Comparison of ENCODE assay signal across 8 cellular contexts in the genomic region with DNA sequence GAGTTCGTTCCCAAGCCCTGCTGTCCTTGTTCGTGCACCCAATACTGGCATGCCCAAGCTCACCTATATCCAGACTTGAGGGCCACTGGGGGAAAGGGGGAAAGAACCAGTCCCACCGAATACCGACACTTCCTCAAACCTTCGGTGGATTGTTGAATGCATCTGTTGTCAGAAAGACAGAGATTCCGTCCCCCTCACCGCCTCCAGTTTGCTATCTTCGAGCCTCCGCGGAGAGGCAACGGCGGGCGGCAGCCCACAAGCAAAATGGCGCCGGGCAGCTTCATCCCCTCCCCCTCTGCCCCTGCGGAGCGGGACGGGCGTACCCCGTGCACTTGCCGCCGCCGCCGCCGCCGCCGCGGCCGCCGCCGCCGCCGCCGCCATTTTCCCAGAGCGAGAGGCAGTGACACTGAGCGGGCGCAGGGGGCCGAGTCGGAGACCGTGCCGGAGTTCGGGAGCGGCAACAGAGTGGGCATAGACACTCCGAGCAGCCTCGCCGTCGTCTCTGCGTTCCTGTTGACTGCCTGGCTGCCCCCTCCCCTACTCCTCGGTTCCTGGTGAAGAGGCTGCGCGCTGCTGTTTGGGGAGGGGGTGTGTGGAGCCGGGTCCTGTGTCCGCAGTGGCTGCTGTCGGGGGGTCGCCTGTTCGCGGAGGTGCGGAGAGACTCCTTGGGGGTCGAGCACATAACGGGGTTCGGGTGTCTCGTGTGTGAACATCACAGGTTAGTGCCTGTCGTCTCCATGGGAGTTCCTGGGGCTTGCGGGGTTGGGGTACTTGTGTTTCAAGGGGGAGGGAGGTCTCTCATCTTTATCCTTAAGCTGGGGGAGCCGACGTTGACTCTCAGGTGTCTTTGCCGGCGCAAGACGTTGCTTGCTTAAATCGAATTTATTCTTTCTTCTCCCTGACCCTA. TPM values are rescaled to one million over a fixed set of nuclear protein-coding genes. Genes with fewer than 3 reads are reported as not detected.
A peak's percentile ranks its signal among the peaks of the same experiment; 100 is the strongest.
DNase-seq lines count a peak whose midpoint lies in the region; ATAC-seq and TF ChIP-seq lines count a peak whose summit lies in the region.

A gene with protein sequence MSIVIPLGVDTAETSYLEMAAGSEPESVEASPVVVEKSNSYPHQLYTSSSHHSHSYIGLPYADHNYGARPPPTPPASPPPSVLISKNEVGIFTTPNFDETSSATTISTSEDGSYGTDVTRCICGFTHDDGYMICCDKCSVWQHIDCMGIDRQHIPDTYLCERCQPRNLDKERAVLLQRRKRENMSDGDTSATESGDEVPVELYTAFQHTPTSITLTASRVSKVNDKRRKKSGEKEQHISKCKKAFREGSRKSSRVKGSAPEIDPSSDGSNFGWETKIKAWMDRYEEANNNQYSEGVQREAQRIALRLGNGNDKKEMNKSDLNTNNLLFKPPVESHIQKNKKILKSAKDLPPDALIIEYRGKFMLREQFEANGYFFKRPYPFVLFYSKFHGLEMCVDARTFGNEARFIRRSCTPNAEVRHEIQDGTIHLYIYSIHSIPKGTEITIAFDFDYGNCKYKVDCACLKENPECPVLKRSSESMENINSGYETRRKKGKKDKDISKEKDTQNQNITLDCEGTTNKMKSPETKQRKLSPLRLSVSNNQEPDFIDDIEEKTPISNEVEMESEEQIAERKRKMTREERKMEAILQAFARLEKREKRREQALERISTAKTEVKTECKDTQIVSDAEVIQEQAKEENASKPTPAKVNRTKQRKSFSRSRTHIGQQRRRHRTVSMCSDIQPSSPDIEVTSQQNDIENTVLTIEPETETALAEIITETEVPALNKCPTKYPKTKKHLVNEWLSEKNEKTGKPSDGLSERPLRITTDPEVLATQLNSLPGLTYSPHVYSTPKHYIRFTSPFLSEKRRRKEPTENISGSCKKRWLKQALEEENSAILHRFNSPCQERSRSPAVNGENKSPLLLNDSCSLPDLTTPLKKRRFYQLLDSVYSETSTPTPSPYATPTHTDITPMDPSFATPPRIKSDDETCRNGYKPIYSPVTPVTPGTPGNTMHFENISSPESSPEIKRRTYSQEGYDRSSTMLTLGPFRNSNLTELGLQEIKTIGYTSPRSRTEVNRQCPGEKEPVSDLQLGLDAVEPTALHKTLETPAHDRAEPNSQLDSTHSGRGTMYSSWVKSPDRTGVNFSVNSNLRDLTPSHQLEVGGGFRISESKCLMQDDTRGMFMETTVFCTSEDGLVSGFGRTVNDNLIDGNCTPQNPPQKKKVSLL (N-terminal part only) (plus strand): TSS at position 388 of the 907 bp plus-strand sequence. CDS start 26,748 bp downstream, outside the sequence.

- TF ChIP-seq POLR2A in lower leg skin (IDR thresholded peaks at IDR 0.05), result peak in 1 of 2 donors; percentile 23

- DNase-seq in AG20443 (ENCODE audit: low spot score) (peak; percentile 86), NCI-H748 (lab: John Stamatoyannopoulos, UW; ENCODE audit: unreplicated experiment) (peak; percentile 90), dermis blood vessel endothelial cell (peak; percentile 87), lower leg skin (ENCODE audit: low spot score in 2 of 2) (peak; percentile 88 to 98)
- peak; percentile 89 to 91 for DNase-seq in activated CD4-positive, alpha-beta T cell treated with anti-CD3 and anti-CD28 coated beads, Interleukin-2, amount 50 U/mL, for 4 hours
- peak; percentile 88 to 90 for DNase-seq in stimulated activated CD4-positive, alpha-beta T cell treated with anti-CD3 and anti-CD28 coated beads, Interleukin-4, amount 100 ng/mL, for 48 hours (ENCODE audit: low read depth in 2 of 2)

- H3K4me3 ChIP-seq in lower leg skin (ENCODE audit: low read depth, poor library complexity, severe bottlenecking), result peak within 1 kb of the TSS; percentile 99

- TF ChIP-seq CTCF in lower leg skin (IDR thresholded peaks at IDR 0.05), result no peak

- ATAC-seq in GM19035 (IDR thresholded peaks at IDR 0.05; ENCODE audit: unreplicated experiment) (peak; percentile 30), HG03432 (IDR thresholded peaks at IDR 0.05; ENCODE audit: unreplicated experiment) (peak; percentile 32)

- 1% methylated on average over 50 to 68 of the region's 70 CpGs for WGBS in lower leg skin, 2 donors

- intact Hi-C loops in lower leg skin (cut with DNase I; ENCODE audit: low total_unique reads), result no loop called here

RNA-seq across cellular contexts. Expression of the gene that starts here (rescaled TPM):
- total RNA-seq in dermis blood vessel endothelial cell, result 155 and 160 TPM in 2 replicates
- 100 to 1,000 TPM in 3 of 4 donors, 10 to 100 TPM in 1; 86.4 to 130 (median 114) TPM for total RNA-seq in lower leg skin

Comparison
In these comparisons a context has a peak if more than half of its experiments do, and no peak if none do; other contexts are left out.
1. Peak in every context shown above with its lines: DNase-seq, ATAC-seq and H3K4me3 ChIP-seq.